ENCODE assay signal across 8 cellular contexts in the genomic region with DNA sequence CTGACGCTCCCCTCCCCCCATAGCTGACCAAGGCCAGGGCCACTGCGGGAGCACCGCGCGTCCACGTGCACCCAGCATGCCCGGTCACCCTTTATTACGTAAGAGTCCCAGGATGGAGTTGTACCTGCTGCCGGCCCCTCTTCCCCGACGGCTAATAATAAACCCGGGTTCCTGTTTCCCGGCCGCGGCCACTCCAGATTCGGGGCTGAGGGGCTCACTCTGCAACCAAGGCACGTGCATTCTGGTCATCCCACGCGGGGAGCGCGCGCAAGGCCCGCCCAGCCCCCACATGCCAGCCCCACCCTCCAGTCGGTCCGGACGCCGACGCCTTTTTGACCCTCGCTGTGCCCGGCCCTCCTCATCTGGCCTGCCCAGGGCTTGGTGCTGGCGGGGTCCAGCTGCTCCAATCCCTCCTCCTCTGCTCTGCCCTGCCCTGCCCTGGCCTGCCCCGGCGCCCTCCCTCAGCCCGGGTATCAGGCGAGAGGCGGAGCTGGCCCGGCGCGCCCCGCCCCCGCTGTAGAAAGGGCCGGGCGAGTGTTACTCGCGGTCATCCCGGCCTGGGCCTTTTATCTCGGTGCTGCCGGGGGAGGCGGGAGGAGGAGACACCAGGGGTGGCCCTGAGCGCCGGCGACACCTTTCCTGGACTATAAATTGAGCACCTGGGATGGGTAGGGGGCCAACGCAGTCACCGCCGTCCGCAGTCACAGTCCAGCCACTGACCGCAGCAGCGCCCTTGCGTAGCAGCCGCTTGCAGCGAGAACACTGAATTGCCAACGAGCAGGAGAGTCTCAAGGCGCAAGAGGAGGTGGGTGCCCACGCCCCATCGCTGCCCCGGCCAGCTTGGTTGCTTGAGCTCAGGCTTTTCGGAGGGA. TPM values are rescaled to one million over a fixed set of nuclear protein-coding genes. Genes with fewer than 3 reads are reported as not detected.
DNase-seq lines count a peak whose midpoint lies in the region; ATAC-seq, FAIRE-seq and TF ChIP-seq lines count a peak whose summit lies in the region.

No MANE protein-coding gene starts in this region.

- 0 out of 6 replicates have a peak, but pooled peaks of 1 of the 3 experiments have one; percentile 1 for TF ChIP-seq CTCF in K562 (IDR thresholded peaks at IDR 0.05 in 2 of 3, conservative IDR thresholded peaks at IDR 0.05 in 1 of 3; ENCODE audit: insufficient read depth in 2 of 3, low read depth in 1 of 3, low read length in 3 of 3)

- H3K4me3 ChIP-seq in K562 (peak overlapping the region; percentile 86), iPS DF 6.9 (ENCODE audit: low read length) (peak overlapping the region; percentile 63; the same call in 1 of the 2 replicates)

- H3K4me3 Mint-ChIP-seq in T-helper 2 cell treated with Interferon-gamma antibody and Interleukin-4, amounts not matched to agents 5 μg/mL and 100 μg/mL, for 36 hours = peak overlapping the region; percentile 96

- peaks cover 72% of the 10 kb centered on the region for H3K79me2 ChIP-seq in K562 (ENCODE audit: control insufficient read depth, insufficient read depth, low read length)

- CTCF ChIA-PET in K562 (lab: Yijun Ruan, JAX; ENCODE audit: low intra/inter-chr PET ratio) = no interaction called here

- H3K4me2 ChIP-seq in K562 (ENCODE audit: insufficient read depth, low read length) = peak overlapping the region; percentile 95

- peak; percentile 96 for TF ChIP-seq POLR2A in K562 (conservative IDR thresholded peaks at IDR 0.05)

- peaks cover 44% of the 10 kb centered on the region for H3K36me3 Mint-ChIP-seq in T-helper 2 cell treated with Interferon-gamma antibody and Interleukin-4, amounts not matched to agents 5 μg/mL and 100 μg/mL, for 36 hours (ENCODE audit: low read depth)

- 0% methylated on average over 23 of the region's 67 CpGs for WGBS in K562 (ENCODE audit: insufficient coverage, low coverage, missing lambda C conversion rate)
- no CpG with 5 or more reads among the region's 67 CpGs for WGBS in iPS DF 6.9 (ENCODE audit: insufficient coverage, insufficient read length)

- POLR2A ChIA-PET in K562 (lab: Yijun Ruan, JAX) = interaction anchor here (0.6 to 2.1 kb wide), 4 partner anchors 33 to 1295 kb away, joined by 3 to 7 read pairs (median 4); no protein-coding TSS in a partner anchor

- in situ Hi-C loops in K562 (cut with MboI) = no loop called here

- peaks cover 19 to 34% of the 10 kb centered on the region in 2 experiments for H3K4me1 ChIP-seq in K562 (replicated peaks in 1 of 2; ENCODE audit: control insufficient read depth in 2 of 2, insufficient read depth in 2 of 2, low read length in 2 of 2)
- H3K4me1 ChIP-seq in iPS DF 6.9 (ENCODE audit: control insufficient read depth, insufficient read depth, low read length) = no peaks in the 10 kb centered on the region; the same call in 1 of the 2 replicates

- peak overlapping the region; percentile 95 to 99 for H3K9ac ChIP-seq in K562 (ENCODE audit: insufficient read depth in 1 of 2, low read depth in 2 of 2, low read length in 2 of 2)

- H3K36me3 ChIP-seq in K562 (ENCODE audit: control insufficient read depth, insufficient read depth, low read length) (peaks cover 18% of the 10 kb centered on the region; the same call in 2 of the 3 replicates), iPS DF 6.9 (ENCODE audit: control insufficient read depth, insufficient read depth, low read length) (peaks cover 6% of the 10 kb centered on the region; the same call in 1 of the 2 replicates)

- H3K27ac ChIP-seq in K562 (ENCODE audit: extremely low read depth, low read depth, low read length) (peak overlapping the region; percentile 96), iPS DF 6.9 (ENCODE audit: low read length) (no peak overlapping the region)

- H3K27me3 Mint-ChIP-seq in T-helper 2 cell treated with Interferon-gamma antibody and Interleukin-4, amounts not matched to agents 5 μg/mL and 100 μg/mL, for 36 hours (ENCODE audit: low read depth) = no peaks in the 10 kb centered on the region

- peak; percentile 47 for ATAC-seq in HG02884 (IDR thresholded peaks at IDR 0.05; ENCODE audit: unreplicated experiment)
- ATAC-seq in K562 = peak; percentile 73
- peak; percentile 85 for ATAC-seq in sciatic nerve

- H3K27ac Mint-ChIP-seq in T-helper 2 cell treated with Interferon-gamma antibody and Interleukin-4, amounts not matched to agents 5 μg/mL and 100 μg/mL, for 36 hours = peak overlapping the region; percentile 95

- TF ChIP-seq EP300 in K562 (IDR thresholded peaks at IDR 0.05; ENCODE audit: low read length) = peak; percentile 15; the same call in 1 of the 2 replicates

- peak; percentile 60 for DNase-seq in NK-92 treated with Interleukin-12 subunit alpha and Interleukin-12 subunit beta, amount 100 ng/mL, for 24 hours (lab: John Stamatoyannopoulos, UW)
- DNase-seq in NK-92 (lab: John Stamatoyannopoulos, UW; ENCODE audit: unreplicated experiment) (no peak), NCI-H1930 (lab: John Stamatoyannopoulos, UW) (peak; percentile 72 to 75), K562 (ENCODE audit: extremely low read depth in 1 of 4, low spot score in 3 of 4) (peak; percentile 75 to 91 (median 84)), iPS DF 6.9 (ENCODE audit: low read depth, low spot score) (peak; percentile 37), sciatic nerve (ENCODE audit: low spot score) (peak; percentile 86)
- DNase-seq in T-helper 2 cell treated with Interferon-gamma antibody and Interleukin-4, amounts not matched to agents 5 μg/mL and 100 μg/mL, for 36 hours (ENCODE audit: low spot score) = peak; percentile 81

- TF ChIP-seq RAD21 in K562 (CRISPR knock-in tag; conservative IDR thresholded peaks at IDR 0.05 in 1 of 2, IDR thresholded peaks at IDR 0.05 in 1 of 2) = 0 out of 4 replicates have a peak, but pooled peaks of 1 of the 2 experiments have one; percentile 6

- no peaks in the 10 kb centered on the region for H3K9me1 ChIP-seq in K562 (ENCODE audit: control insufficient read depth, insufficient read depth, low read length)

- no peaks in the 10 kb centered on the region for H3K9me3 Mint-ChIP-seq in T-helper 2 cell treated with Interferon-gamma antibody and Interleukin-4, amounts not matched to agents 5 μg/mL and 100 μg/mL, for 36 hours

- H3K27me3 ChIP-seq in K562 (ENCODE audit: control insufficient read depth in 2 of 2, insufficient read depth in 2 of 2, low read length in 2 of 2) (no peaks in the 10 kb centered on the region), iPS DF 6.9 (ENCODE audit: control insufficient read depth, insufficient read depth, low read length) (no peaks in the 10 kb centered on the region)

- intact Hi-C loops in K562 (cut with micrococcal nuclease) (loop anchor here (1.0 to 5.0 kb wide), 4 partner anchors 34 to 343 kb away; no protein-coding TSS in a partner anchor), sciatic nerve (cut with DNase I) (no loop called here)

- peak; percentile 86 for FAIRE-seq in K562 (lab: Jason Lieb, UNC)

- peak overlapping the region; percentile 33; the same call in 1 of the 2 replicates for H2AFZ ChIP-seq in K562 (ENCODE audit: low read depth, low read length)

- no TSS peak for BruUV-seq in K562 (replicated peaks; lab: Mats Ljungman, UMichigan)

- peaks cover 20% of the 10 kb centered on the region for H3K4me1 Mint-ChIP-seq in T-helper 2 cell treated with Interferon-gamma antibody and Interleukin-4, amounts not matched to agents 5 μg/mL and 100 μg/mL, for 36 hours (ENCODE audit: low read depth)

- H3K9me3 ChIP-seq in K562 (replicated peaks; ENCODE audit: control insufficient read depth, insufficient read depth, low read depth, low read length) (no peaks in the 10 kb centered on the region), iPS DF 6.9 (ENCODE audit: control insufficient read depth, insufficient read depth, low read length) (no peaks in the 10 kb centered on the region)

- no peaks in the 10 kb centered on the region for H4K20me1 ChIP-seq in K562 (replicated peaks; ENCODE audit: control insufficient read depth, insufficient read depth, low read length)

RNA-seq across cellular contexts. Expression of gene MID1IP1, which starts 2.6 kb away (rescaled TPM):
- total RNA-seq in K562 (2011; cell fraction: chromatin; rRNA removed; ENCODE audit: low replicate concordance) = 21.8 and 40.2 TPM in 2 replicates
- 57.5 and 57.7 TPM in 2 replicates for total RNA-seq in K562 (2011; cell fraction: nucleolus; rRNA removed)
- 35.4 and 38.0 TPM in 2 replicates for total RNA-seq in K562 (2011; cell fraction: nucleoplasm; rRNA removed)
- total RNA-seq in K562 (2014; rRNA removed) = 82.1 and 102 TPM in 2 replicates
- total RNA-seq in K562 (2014; rRNA removed; fragmentation: Illumina TruSeq; extraction: Trizol) = 20.7 and 20.9 TPM in 2 replicates
- 27.5 and 29.9 TPM in 2 replicates for total RNA-seq in K562 (2015; rRNA removed; fragmentation: Illumina TruSeq; extraction: Trizol)
- 90.4 and 94.7 TPM in 2 replicates for total RNA-seq in K562 (2021)
- polyA plus RNA-seq in K562 (2011; rRNA removed) = 36.9 and 42.0 TPM in 2 replicates
- 50.7 and 84.5 TPM in 2 replicates for polyA plus RNA-seq in K562 (2011; cell fraction: cytosol; rRNA removed)
- polyA plus RNA-seq in K562 (2011; cell fraction: nucleus; rRNA removed) = 38.7 and 57.5 TPM in 2 replicates
- 49.3 and 83.1 TPM in 2 replicates for polyA plus RNA-seq in K562 (2012)
- 22.1 and 43.9 TPM in 2 replicates for polyA plus RNA-seq in K562 (2014; fragmentation: Illumina TruSeq; extraction: Trizol)
- under 1 TPM; 0.51 to 0.80 TPM for polyA plus RNA-seq in K562 (2014; fragmentation: Nextera tagmentation; extraction: Ambion mirVana)
- polyA plus RNA-seq in K562 (2014; rRNA removed) = 97.0 and 102 TPM in 2 replicates
- polyA minus RNA-seq in K562 (2011; rRNA and poly(A)+ RNA removed) = 9.1 and 14.7 TPM in 2 replicates
- 26.2 and 29.8 TPM in 2 replicates for polyA minus RNA-seq in K562 (2011; cell fraction: cytosol; rRNA and poly(A)+ RNA removed)
- polyA minus RNA-seq in K562 (2011; cell fraction: nucleus; rRNA and poly(A)+ RNA removed) = 28.3 and 31.4 TPM in 2 replicates
- 62.5 TPM for total RNA-seq in sciatic nerve
